In the genomic region with DNA sequence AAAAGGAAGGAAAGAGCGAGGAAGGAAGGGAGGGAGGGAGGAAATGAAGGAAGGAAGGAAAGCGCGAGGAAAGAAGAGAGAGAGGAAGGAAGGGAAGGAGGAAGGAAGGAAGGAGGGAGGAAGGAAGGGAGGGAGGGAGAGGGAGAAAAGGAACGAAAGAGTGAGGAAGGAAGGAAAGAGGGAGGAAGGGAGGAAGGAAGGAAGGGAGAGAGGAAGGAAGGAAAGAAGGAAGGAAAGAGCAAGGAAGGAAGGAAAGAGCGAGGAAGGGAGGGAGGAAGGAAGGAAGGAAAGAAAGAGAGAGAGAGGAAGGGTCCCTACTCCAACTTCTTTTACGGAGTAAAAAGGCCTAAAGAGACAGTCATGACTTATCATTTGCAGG, we compare ENCODE assay signal across 1 cellular context.
TF ChIP-seq lines count a peak whose summit lies in the region.

No MANE protein-coding gene starts in this region.

TF ChIP-seq in SK-N-SH treated with all-trans-retinoic acid at 6 μM for 48 hours, 23 proteins besides CTCF, POLR2A, EP300 and RAD21 (continued from another document):
- no peak for TF ChIP-seq GLIS3 (CRISPR knock-in tag; IDR thresholded peaks at IDR 0.05)
TF ChIP-seq in SK-N-SH treated with all-trans-retinoic acid at 6 μM for 48 hours: peak in this region for 0.
